In genomic region chr6:117448011-117448410, GRCh38 we compare ENCODE assay signal across 15 cellular contexts. TPM values are rescaled to one million over a fixed set of nuclear protein-coding genes. Genes with fewer than 3 reads are reported as not detected.
DNase-seq lines count a peak whose midpoint lies in the region; ATAC-seq, FAIRE-seq and TF ChIP-seq lines count a peak whose summit lies in the region.
"Had no signal": no experiment of that assay in that cellular context is flagged by ENCODE, and none has a peak within 500 bp of the region (broad histone marks: within the 10 kb centered on the region; RNA-seq: fewer than 3 reads in every experiment).

No MANE protein-coding gene starts in this region.

- DNase-seq in IMR-90 (no peak), astrocyte (ENCODE audit: low read depth) (peak; percentile 50), kidney tubule cell (ENCODE audit: low spot score) (peak; percentile 7), superior temporal gyrus (ENCODE audit: extremely low spot score) (peak; percentile 21), activated gamma-delta T cell (lab: John Stamatoyannopoulos, UW) (no peak), mucosa of descending colon (no peak)
- no peak for DNase-seq in activated naive CD4-positive, alpha-beta T cell treated with anti-CD3 and anti-CD28 coated beads, Interleukin-2, amount 10 ng/mL, durations not matched to agents 7 days and 5 days
- DNase-seq: activated CD8-positive, alpha-beta memory T cell treated with anti-CD3 and anti-CD28 coated beads for 24 hours; activated effector memory CD4-positive, alpha-beta T cell treated with anti-CD3 and anti-CD28 coated beads, Interleukin-2, amount 50 U/mL, for 16 hours; effector CD8-positive, alpha-beta T cell; gastrocnemius medialis; midbrain had no signal

- H3K27me3 ChIP-seq in IMR-90 (ENCODE audit: control insufficient read depth, insufficient read depth, low read length) (no peaks in the 10 kb centered on the region), astrocyte (ENCODE audit: insufficient read depth, low read length) (no peaks in the 10 kb centered on the region)
- H3K27me3 ChIP-seq: gastrocnemius medialis had no signal

- CTCF ChIA-PET in IMR-90 (lab: Yijun Ruan, JAX), result no interaction called here
- CTCF ChIA-PET in activated naive CD4-positive, alpha-beta T cell treated with anti-CD3 and anti-CD28 coated beads, Interleukin-2, amount 10 ng/mL, durations not matched to agents 7 days and 5 days (lab: Charles Lee), result interaction anchor here (1.7 to 6.6 kb wide), 3 partner anchors 9 to 158 kb away, joined by 4 to 105 read pairs (median 66); no protein-coding TSS in a partner anchor

- no peak overlapping the region for H3K4me3 ChIP-seq in IMR-90 (ENCODE audit: insufficient read depth, low read depth, low read length)
- peak overlapping the region; percentile 7 for H3K4me3 ChIP-seq in astrocyte (ENCODE audit: insufficient read depth, low read depth, low read length)
- no peak overlapping the region for H3K4me3 ChIP-seq in mucosa of descending colon
- H3K4me3 ChIP-seq: gastrocnemius medialis, prostate gland had no signal

- no peak for TF ChIP-seq POLR2A in IMR-90 (IDR thresholded peaks at IDR 0.05; ENCODE audit: low read depth, low read length)

- H3K4me2 ChIP-seq in IMR-90 (ENCODE audit: low read depth, low read length) (peak overlapping the region; percentile 3), astrocyte (ENCODE audit: low read length) (peak overlapping the region; percentile 57)

- H3K9me3 ChIP-seq in IMR-90 (ENCODE audit: control insufficient read depth, insufficient read depth, low read length) (no peaks in the 10 kb centered on the region), astrocyte (ENCODE audit: insufficient read depth, low read depth, low read length) (no peaks in the 10 kb centered on the region), mucosa of descending colon (no peaks in the 10 kb centered on the region)
- H3K9me3 ChIP-seq: gastrocnemius medialis, prostate gland had no signal

- TF ChIP-seq CTCF in IMR-90 (conservative IDR thresholded peaks at IDR 0.05; ENCODE audit: low read depth, low read length), result no peak
- TF ChIP-seq CTCF in astrocyte (IDR thresholded peaks at IDR 0.05; ENCODE audit: insufficient read depth, low read depth, low read length), result no peak
- TF ChIP-seq CTCF in mucosa of descending colon (IDR thresholded peaks at IDR 0.05), result no peak

- H4K8ac ChIP-seq in IMR-90 (ENCODE audit: low read depth in 2 of 2, low read length in 2 of 2), result peak overlapping the region; percentile 48 to 53

- H3K18ac ChIP-seq in IMR-90 (ENCODE audit: low read depth, low read length), result peak overlapping the region; percentile 38

- H3K9me3 Mint-ChIP-seq in astrocyte (ENCODE audit: unreplicated experiment), result no peaks in the 10 kb centered on the region
- H3K9me3 Mint-ChIP-seq in activated naive CD4-positive, alpha-beta T cell treated with anti-CD3 and anti-CD28 coated beads, Interleukin-2, amount 10 ng/mL, durations not matched to agents 7 days and 5 days, result no peaks in the 10 kb centered on the region

- peak overlapping the region; percentile 54; the same call in 1 of the 2 replicates for H3K56ac ChIP-seq in IMR-90 (ENCODE audit: extremely low read depth, insufficient read depth, low read length)

- H2BK5ac ChIP-seq in IMR-90 (ENCODE audit: low read depth, low read length, poor library complexity, severe bottlenecking), result peak overlapping the region; percentile 8

- peak overlapping the region; percentile 87 for H2BK120ac ChIP-seq in IMR-90 (ENCODE audit: low read depth, low read length)

- H3K4ac ChIP-seq in IMR-90 (ENCODE audit: low read depth, low read length), result peak overlapping the region; percentile 95

- FAIRE-seq in astrocyte (lab: Jason Lieb, UNC), result no peak
- FAIRE-seq: bronchial epithelial cell had no signal

- H4K20me1 ChIP-seq in IMR-90 (ENCODE audit: insufficient read depth, low read length), result no peaks in the 10 kb centered on the region
- no peaks in the 10 kb centered on the region for H4K20me1 ChIP-seq in astrocyte (ENCODE audit: insufficient read depth, low read length)

- WGBS in IMR-90 (ENCODE audit: extremely low coverage in 2 of 2, insufficient read length in 1 of 2), 2 experiments, result no CpG with 5 or more reads among the region's 5 CpGs

- no peaks in the 10 kb centered on the region for H3K79me2 ChIP-seq in astrocyte (ENCODE audit: insufficient read depth, low read length)

- H3K4me1 ChIP-seq in IMR-90 (ENCODE audit: control insufficient read depth, insufficient read depth, low read length) (peaks cover 13% of the 10 kb centered on the region), astrocyte (ENCODE audit: insufficient read depth, low read length) (peaks cover 31% of the 10 kb centered on the region), mucosa of descending colon (ENCODE audit: low read depth) (peaks cover 7% of the 10 kb centered on the region)
- H3K4me1 ChIP-seq: prostate gland had no signal

- H2BK15ac ChIP-seq in IMR-90 (ENCODE audit: low read depth, low read length), result peak overlapping the region; percentile 86

- H2AK5ac ChIP-seq in IMR-90 (ENCODE audit: low read depth, low read length), result peak overlapping the region; percentile 72

- no peak overlapping the region for H3K4me3 Mint-ChIP-seq in astrocyte (ENCODE audit: unreplicated experiment)
- no peak overlapping the region for H3K4me3 Mint-ChIP-seq in activated naive CD4-positive, alpha-beta T cell treated with anti-CD3 and anti-CD28 coated beads, Interleukin-2, amount 10 ng/mL, durations not matched to agents 7 days and 5 days

- POLR2A ChIA-PET in IMR-90 (lab: Charles Lee; ENCODE audit: unreplicated experiment), result no interaction called here

- peaks cover 2% of the 10 kb centered on the region for H3K36me3 Mint-ChIP-seq in astrocyte (ENCODE audit: low read depth, unreplicated experiment)
- H3K36me3 Mint-ChIP-seq in activated naive CD4-positive, alpha-beta T cell treated with anti-CD3 and anti-CD28 coated beads, Interleukin-2, amount 10 ng/mL, durations not matched to agents 7 days and 5 days, result no peaks in the 10 kb centered on the region

- dilution Hi-C loops in IMR-90 (cut with HindIII; ENCODE audit: low sequenced_read_pairs, unreplicated experiment), result no loop called here

- H4K5ac ChIP-seq in IMR-90 (ENCODE audit: low read depth, low read length), result peak overlapping the region; percentile 65

- H2AFZ ChIP-seq in IMR-90 (replicated peaks; ENCODE audit: low read length, poor library complexity), result peak overlapping the region; percentile 6
- H2AFZ ChIP-seq in astrocyte (ENCODE audit: low read depth, low read length), result peak overlapping the region; percentile 65

- peak overlapping the region; percentile 88 for H2BK20ac ChIP-seq in IMR-90 (ENCODE audit: low read depth, low read length)

- peak overlapping the region; percentile 84 for H3K14ac ChIP-seq in IMR-90 (replicated peaks; ENCODE audit: low read depth, low read length)

- in situ Hi-C loops in IMR-90 (cut with MboI; ENCODE audit: low sequenced_read_pairs), result loop anchor here (5.0 kb wide), 2 partner anchors 104 to 154 kb away; partner anchors contain the start of gene GOPC

- H3K23ac ChIP-seq in IMR-90 (ENCODE audit: low read depth, low read length), result peak overlapping the region; percentile 76

- no peaks in the 10 kb centered on the region for H3K79me1 ChIP-seq in IMR-90 (ENCODE audit: low read depth in 1 of 2, low read length in 2 of 2)

- H3K36me3 ChIP-seq in IMR-90 (ENCODE audit: control insufficient read depth, insufficient read depth, low read length) (no peaks in the 10 kb centered on the region), astrocyte (ENCODE audit: insufficient read depth, low read length) (no peaks in the 10 kb centered on the region), mucosa of descending colon (ENCODE audit: low read depth) (no peaks in the 10 kb centered on the region)
- H3K36me3 ChIP-seq: gastrocnemius medialis, prostate gland had no signal

- no TSS peak for BruUV-seq in IMR-90 (replicated peaks; lab: Mats Ljungman, UMichigan)

- intact Hi-C loops in IMR-90 (cut with micrococcal nuclease), result loop anchor here (2.0 kb wide), 1 partner anchor 101 kb away; no protein-coding TSS in a partner anchor
- intact Hi-C loops in mucosa of descending colon (cut with DNase I, micrococcal nuclease), result loop anchor here in 1 of 2 donors (5.0 kb wide), 1 partner anchor 109 kb away; no protein-coding TSS in a partner anchor

- peak overlapping the region; percentile 1 for H3K27ac ChIP-seq in IMR-90 (ENCODE audit: insufficient read depth, low read length)
- peak overlapping the region; percentile 97 for H3K27ac ChIP-seq in astrocyte (ENCODE audit: low read depth, low read length)
- H3K27ac ChIP-seq: C4-2B, gastrocnemius medialis, prostate gland had no signal

- peaks cover 12% of the 10 kb centered on the region for H3K9me1 ChIP-seq in IMR-90 (ENCODE audit: insufficient read depth, low read length)

- H3K9ac ChIP-seq in IMR-90 (ENCODE audit: low read depth, low read length) (no peak overlapping the region; the same call in 1 of the 2 replicates), astrocyte (ENCODE audit: low read length) (peak overlapping the region; percentile 72)

- ATAC-seq in IMR-90 (ENCODE audit: low read depth) (no peak), mucosa of descending colon (no peak)

- no peaks in the 10 kb centered on the region for H3K27me3 Mint-ChIP-seq in astrocyte (ENCODE audit: low read depth, unreplicated experiment)
- peaks cover 36% of the 10 kb centered on the region for H3K27me3 Mint-ChIP-seq in activated naive CD4-positive, alpha-beta T cell treated with anti-CD3 and anti-CD28 coated beads, Interleukin-2, amount 10 ng/mL, durations not matched to agents 7 days and 5 days

- H3K27ac Mint-ChIP-seq in astrocyte (ENCODE audit: unreplicated experiment), result peak overlapping the region; percentile 98
- H3K27ac Mint-ChIP-seq in activated naive CD4-positive, alpha-beta T cell treated with anti-CD3 and anti-CD28 coated beads, Interleukin-2, amount 10 ng/mL, durations not matched to agents 7 days and 5 days, result no peak overlapping the region

- TF ChIP-seq RAD21 in IMR-90 (IDR thresholded peaks at IDR 0.05; ENCODE audit: low read length), result no peak

- H3K4me1 Mint-ChIP-seq in astrocyte (ENCODE audit: low read depth, unreplicated experiment), result peaks cover 39% of the 10 kb centered on the region
- H3K4me1 Mint-ChIP-seq in activated naive CD4-positive, alpha-beta T cell treated with anti-CD3 and anti-CD28 coated beads, Interleukin-2, amount 10 ng/mL, durations not matched to agents 7 days and 5 days, result no peaks in the 10 kb centered on the region

- peak overlapping the region; percentile 77 for H4K91ac ChIP-seq in IMR-90 (ENCODE audit: insufficient read depth, low read depth, low read length)

- peak overlapping the region; percentile 13 for H2AK9ac ChIP-seq in IMR-90 (replicated peaks; ENCODE audit: low read depth, low read length, poor library complexity)

RNA-seq across cellular contexts. Expression of gene ROS1, which starts 22.3 kb away (rescaled TPM):
- total RNA-seq in IMR-90 (2012; rRNA removed) (under 0.01 TPM in 2 replicates), astrocyte (not detected in 2 replicates), mucosa of descending colon (1 to 10 TPM in 2 of 3 donors, under 1 TPM in 1; 0.38 to 1.1 (median 1.0) TPM)
- 0.03 TPM in 1 of 2 replicates, not detected in the other for polyA plus RNA-seq in IMR-90 (2012; rRNA removed)
- polyA plus RNA-seq in IMR-90 (2012; cell fraction: cytosol; rRNA removed), result under 0.01 and 0.01 TPM in 2 replicates
- 0.01 and 0.05 TPM in 2 replicates for polyA plus RNA-seq in IMR-90 (2012; cell fraction: nucleus; rRNA removed; ENCODE audit: low replicate concordance)
- total RNA-seq: gastrocnemius medialis had no signal

RNA-seq across cellular contexts. Expression of gene DCBLD1, which starts 34.5 kb away (rescaled TPM):
- total RNA-seq in IMR-90 (2012; rRNA removed) (27.8 and 30.0 TPM in 2 replicates), astrocyte (36.8 and 44.9 TPM in 2 replicates), mucosa of descending colon (10 to 100 TPM; 11.3 to 16.8 (median 11.4) TPM)
- 20.1 and 21.1 TPM in 2 replicates for polyA plus RNA-seq in IMR-90 (2012; rRNA removed)
- polyA plus RNA-seq in IMR-90 (2012; cell fraction: cytosol; rRNA removed), result 8.5 and 14.8 TPM in 2 replicates
- polyA plus RNA-seq in IMR-90 (2012; cell fraction: nucleus; rRNA removed; ENCODE audit: low replicate concordance), result 34.3 and 36.6 TPM in 2 replicates

Comparison
In these comparisons a context has a peak if more than half of its experiments do, and no peak if none do; other contexts are left out.
1. DNase-seq: peak in astrocyte (single experiment), kidney tubule cell (single experiment) and superior temporal gyrus (single experiment); none in IMR-90 (single experiment), activated gamma-delta T cell (single experiment), activated naive CD4-positive, alpha-beta T cell treated with anti-CD3 and anti-CD28 coated beads, Interleukin-2, amount 10 ng/mL, durations not matched to agents 7 days and 5 days (single experiment) and mucosa of descending colon (0 of 3).